In the genomic region with DNA sequence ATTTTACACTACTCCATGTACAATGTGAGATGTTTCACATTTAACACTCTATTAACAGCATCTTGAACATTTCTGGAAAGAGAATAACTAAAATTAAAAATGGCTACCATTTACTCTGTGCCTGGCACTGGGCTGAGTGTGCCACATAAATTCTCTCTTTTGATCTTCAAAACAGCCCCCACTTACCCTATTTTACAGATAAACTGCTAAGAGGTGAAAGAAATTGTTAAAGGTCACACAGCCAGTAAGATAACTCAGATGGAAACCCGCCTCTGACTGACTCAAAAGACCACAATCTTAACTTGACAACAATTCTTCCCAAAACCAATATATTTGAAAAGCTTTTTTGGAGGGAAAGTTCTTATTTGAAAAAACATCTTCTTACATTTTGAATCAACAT, we compare ENCODE assay signal across 1 cellular context.
TF ChIP-seq lines count a peak whose summit lies in the region.

No MANE protein-coding gene starts in this region.

TF ChIP-seq in WTC11, 78 proteins besides CTCF, POLR2A, EP300 and RAD21 (continued from another document):
- TF ChIP-seq, protein P1, sequence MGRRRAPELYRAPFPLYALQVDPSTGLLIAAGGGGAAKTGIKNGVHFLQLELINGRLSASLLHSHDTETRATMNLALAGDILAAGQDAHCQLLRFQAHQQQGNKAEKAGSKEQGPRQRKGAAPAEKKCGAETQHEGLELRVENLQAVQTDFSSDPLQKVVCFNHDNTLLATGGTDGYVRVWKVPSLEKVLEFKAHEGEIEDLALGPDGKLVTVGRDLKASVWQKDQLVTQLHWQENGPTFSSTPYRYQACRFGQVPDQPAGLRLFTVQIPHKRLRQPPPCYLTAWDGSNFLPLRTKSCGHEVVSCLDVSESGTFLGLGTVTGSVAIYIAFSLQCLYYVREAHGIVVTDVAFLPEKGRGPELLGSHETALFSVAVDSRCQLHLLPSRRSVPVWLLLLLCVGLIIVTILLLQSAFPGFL (CRISPR knock-in tag; IDR thresholded peaks at IDR 0.05; ENCODE audit: borderline replicate concordance): no peak
- TF ChIP-seq ZNF138 (CRISPR knock-in tag; conservative IDR thresholded peaks at IDR 0.05) (no peak), EMX1 (CRISPR knock-in tag; IDR thresholded peaks at IDR 0.05) (no peak), ETV6 (CRISPR knock-in tag; IDR thresholded peaks at IDR 0.05) (no peak), SP1 (CRISPR knock-in tag; conservative IDR thresholded peaks at IDR 0.05) (no peak), ZNF396 (CRISPR knock-in tag; IDR thresholded peaks at IDR 0.05; ENCODE audit: borderline replicate concordance) (no peak)
- TF ChIP-seq, protein P2, sequence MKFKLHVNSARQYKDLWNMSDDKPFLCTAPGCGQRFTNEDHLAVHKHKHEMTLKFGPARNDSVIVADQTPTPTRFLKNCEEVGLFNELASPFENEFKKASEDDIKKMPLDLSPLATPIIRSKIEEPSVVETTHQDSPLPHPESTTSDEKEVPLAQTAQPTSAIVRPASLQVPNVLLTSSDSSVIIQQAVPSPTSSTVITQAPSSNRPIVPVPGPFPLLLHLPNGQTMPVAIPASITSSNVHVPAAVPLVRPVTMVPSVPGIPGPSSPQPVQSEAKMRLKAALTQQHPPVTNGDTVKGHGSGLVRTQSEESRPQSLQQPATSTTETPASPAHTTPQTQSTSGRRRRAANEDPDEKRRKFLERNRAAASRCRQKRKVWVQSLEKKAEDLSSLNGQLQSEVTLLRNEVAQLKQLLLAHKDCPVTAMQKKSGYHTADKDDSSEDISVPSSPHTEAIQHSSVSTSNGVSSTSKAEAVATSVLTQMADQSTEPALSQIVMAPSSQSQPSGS (CRISPR knock-in tag; IDR thresholded peaks at IDR 0.05; ENCODE audit: borderline replicate concordance, low read depth): no peak
